Comparison of ENCODE assay signal across 9 cellular contexts in the genomic region with DNA sequence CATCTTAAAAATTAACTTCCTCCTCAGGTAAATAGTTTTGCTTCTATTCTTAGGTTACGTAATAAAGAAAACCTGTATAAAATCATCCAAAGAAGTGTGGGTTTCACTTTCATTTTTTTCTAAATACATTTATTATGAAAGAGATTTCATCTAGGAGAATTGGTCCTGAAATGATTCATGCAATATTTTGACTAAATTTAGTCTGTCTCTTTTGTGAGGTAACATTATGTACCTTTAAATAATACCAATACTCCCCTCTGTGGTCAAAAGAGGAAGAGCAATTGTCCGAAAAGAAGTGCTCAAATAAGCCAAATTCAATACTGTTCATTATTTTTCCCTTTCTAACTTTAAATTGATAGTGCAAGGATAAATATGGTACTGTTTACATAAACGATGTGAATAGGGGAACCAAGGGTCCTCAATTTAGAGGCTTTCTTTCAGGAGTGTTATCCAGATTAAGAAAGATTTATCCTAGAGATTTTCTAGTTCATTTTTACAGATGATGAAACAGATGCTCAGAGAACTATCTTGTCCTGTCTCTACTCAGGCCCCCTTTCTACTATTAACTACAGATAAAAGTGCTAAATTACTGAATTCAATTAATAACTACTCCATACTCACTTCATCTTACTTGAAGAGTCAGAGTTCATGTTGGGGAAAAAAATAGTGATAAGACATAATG. TPM values are rescaled to one million over a fixed set of nuclear protein-coding genes. Genes with fewer than 3 reads are reported as not detected.
DNase-seq lines count a peak whose midpoint lies in the region; ATAC-seq, FAIRE-seq and TF ChIP-seq lines count a peak whose summit lies in the region.
"Had no signal": no experiment of that assay in that cellular context is flagged by ENCODE, and none has a peak within 500 bp of the region (broad histone marks: within the 10 kb centered on the region; RNA-seq: fewer than 3 reads in every experiment).

No MANE protein-coding gene starts in this region.

- no peak overlapping the region for H3K4me3 Mint-ChIP-seq in endothelial cell (ENCODE audit: unreplicated experiment)
- no peak overlapping the region for H3K4me3 Mint-ChIP-seq in nephron progenitor cell
- H3K4me3 Mint-ChIP-seq in activated CD4-positive, alpha-beta T cell treated with anti-CD3 and anti-CD28 coated beads, Interleukin-2, amount 10 ng/mL, durations not matched to agents 24 days and 14 days, result no peak overlapping the region

- DNase-seq in A549 (ENCODE audit: low read depth in 1 of 2, low spot score in 1 of 2) (peak in 1 of 2 experiments; percentile 16), GM10248 (ENCODE audit: extremely low spot score) (peak; percentile 25), OCI-M1 (lab: John Stamatoyannopoulos, UW) (peak; percentile 79), endothelial cell (ENCODE audit: low spot score) (peak; percentile 10), nephron progenitor cell (no peak), T1000 (lab: John Stamatoyannopoulos, UW) (no peak)
- DNase-seq in activated CD4-positive, alpha-beta T cell treated with anti-CD3 and anti-CD28 coated beads, Interleukin-2, amount 10 ng/mL, durations not matched to agents 24 days and 14 days, result no peak

- no peak overlapping the region for H3K27ac ChIP-seq in A549

- H3K9me3 Mint-ChIP-seq in endothelial cell (ENCODE audit: unreplicated experiment) (no peaks in the 10 kb centered on the region), nephron progenitor cell (no peaks in the 10 kb centered on the region)
- H3K9me3 Mint-ChIP-seq in activated CD4-positive, alpha-beta T cell treated with anti-CD3 and anti-CD28 coated beads, Interleukin-2, amount 10 ng/mL, durations not matched to agents 24 days and 14 days, result no peaks in the 10 kb centered on the region

- H3K9me3 ChIP-seq in A549, result no peaks in the 10 kb centered on the region
- H3K9me3 ChIP-seq: HAP-1 had no signal

- POLR2A ChIA-PET in A549 (lab: Yijun Ruan, JAX) (no interaction called here), GM10248 (lab: Yijun Ruan, JAX) (no interaction called here)

- intact Hi-C loops in activated CD4-positive, alpha-beta T cell treated with anti-CD3 and anti-CD28 coated beads, Interleukin-2, amount 10 ng/mL, durations not matched to agents 24 days and 14 days (cut with micrococcal nuclease), result loop anchor here (1.0 to 5.0 kb wide), 3 partner anchors 405 to 694 kb away; no protein-coding TSS in a partner anchor

- H3K36me3 Mint-ChIP-seq in endothelial cell (ENCODE audit: low read depth, unreplicated experiment) (no peaks in the 10 kb centered on the region), nephron progenitor cell (ENCODE audit: low read depth) (peaks cover 17% of the 10 kb centered on the region)
- no peaks in the 10 kb centered on the region for H3K36me3 Mint-ChIP-seq in activated CD4-positive, alpha-beta T cell treated with anti-CD3 and anti-CD28 coated beads, Interleukin-2, amount 10 ng/mL, durations not matched to agents 24 days and 14 days (ENCODE audit: low read depth)

- no peak overlapping the region for H3K4me3 ChIP-seq in A549
- H3K4me3 ChIP-seq: HAP-1 had no signal

- no peak overlapping the region for H3K4me2 ChIP-seq in A549

- no peak for TF ChIP-seq EP300 in A549 (IDR thresholded peaks at IDR 0.05)

- no peak for FAIRE-seq in A549 (lab: Jason Lieb, UNC)

- no peaks in the 10 kb centered on the region for H3K4me1 ChIP-seq in A549
- H3K4me1 ChIP-seq: HAP-1 had no signal

- peak; percentile 48 to 60 for TF ChIP-seq RAD21 in A549 (conservative IDR thresholded peaks at IDR 0.05 in 1 of 2, IDR thresholded peaks at IDR 0.05 in 1 of 2)

- H3K27me3 Mint-ChIP-seq in endothelial cell (ENCODE audit: unreplicated experiment), result no peaks in the 10 kb centered on the region
- H3K27me3 Mint-ChIP-seq in nephron progenitor cell (ENCODE audit: low read depth, poor library complexity), result no peaks in the 10 kb centered on the region
- H3K27me3 Mint-ChIP-seq in activated CD4-positive, alpha-beta T cell treated with anti-CD3 and anti-CD28 coated beads, Interleukin-2, amount 10 ng/mL, durations not matched to agents 24 days and 14 days, result peaks cover 29% of the 10 kb centered on the region

- no peak overlapping the region for H3K27ac Mint-ChIP-seq in endothelial cell (ENCODE audit: unreplicated experiment)
- H3K27ac Mint-ChIP-seq in nephron progenitor cell, result no peak overlapping the region
- no peak overlapping the region for H3K27ac Mint-ChIP-seq in activated CD4-positive, alpha-beta T cell treated with anti-CD3 and anti-CD28 coated beads, Interleukin-2, amount 10 ng/mL, durations not matched to agents 24 days and 14 days

- peak; percentile 43; the same call in 2 of the 3 replicates for TF ChIP-seq CTCF in A549 (IDR thresholded peaks at IDR 0.05)
- TF ChIP-seq CTCF in GM10248 (IDR thresholded peaks at IDR 0.05; ENCODE audit: control extremely low read depth, extremely low read depth, low read depth, missing control alignments), result peak; percentile 65
- peak; percentile 65 for TF ChIP-seq CTCF in endothelial cell (IDR thresholded peaks at IDR 0.05; ENCODE audit: unreplicated experiment)
- TF ChIP-seq CTCF in nephron progenitor cell (IDR thresholded peaks at IDR 0.05), result peak; percentile 56

- H3K4me1 Mint-ChIP-seq in endothelial cell (ENCODE audit: unreplicated experiment) (no peaks in the 10 kb centered on the region), nephron progenitor cell (no peaks in the 10 kb centered on the region)
- H3K4me1 Mint-ChIP-seq in activated CD4-positive, alpha-beta T cell treated with anti-CD3 and anti-CD28 coated beads, Interleukin-2, amount 10 ng/mL, durations not matched to agents 24 days and 14 days, result peaks cover 3% of the 10 kb centered on the region

- no peak for TF ChIP-seq POLR2A in A549 (IDR thresholded peaks at IDR 0.05; ENCODE audit: low read length)

- ATAC-seq in A549 (peak in 1 of 2 experiments; percentile 47; a peak in 1 of 6 replicates), HG03064 (IDR thresholded peaks at IDR 0.05; ENCODE audit: low read depth, unreplicated experiment) (peak; percentile 67)

- 31% methylated on average over 3 of the region's 3 CpGs for WGBS in A549 (ENCODE audit: missing lambda C conversion rate)

- CTCF ChIA-PET in A549 (lab: Yijun Ruan, JAX) (interaction anchor here (1.2 kb wide), 1 partner anchor 29 kb away, joined by 3 read pairs; no protein-coding TSS in a partner anchor), GM10248 (lab: Yijun Ruan, JAX) (no interaction called here)

TF ChIP-seq in A549, 52 proteins besides CTCF, POLR2A, EP300 and RAD21:
- peak; percentile 58; the same call in 2 of the 3 replicates for TF ChIP-seq SMC3 (IDR thresholded peaks at IDR 0.05)
- no peak for TF ChIP-seq RARB (CRISPR knock-in tag; IDR thresholded peaks at IDR 0.05)
- TF ChIP-seq CEBPB (IDR thresholded peaks at IDR 0.05), result 0 out of 4 replicates have a peak, but pooled peaks of 1 of the 2 experiments have one; percentile 8
- no peak for TF ChIP-seq MYC (IDR thresholded peaks at IDR 0.05; ENCODE audit: borderline replicate concordance, low read length)
- TF ChIP-seq HES2 (IDR thresholded peaks at IDR 0.05), result no peak

RNA-seq across cellular contexts. Expression of gene CYP39A1, which starts 26.2 kb away (rescaled TPM):
- polyA plus RNA-seq in A549 (2011; rRNA removed), result 0.48 and 0.78 TPM in 2 replicates
- 0.04 and 0.11 TPM in 2 replicates for polyA plus RNA-seq in A549 (2012; cell fraction: cytosol; rRNA removed)
- 0.04 TPM in 1 of 2 replicates, not detected in the other for polyA plus RNA-seq in A549 (2012; cell fraction: nucleus; rRNA removed)
- 0.07 to 0.26 TPM (median 0.22 TPM) in 3 replicates for polyA plus RNA-seq in A549 (2017; fragmentation: RNase III; extraction: RNeasy Plus Mini Kit Qiagen cat#74134 plus additional on column Dnase treatment)
- 0.12 TPM in 1 of 2 replicates, not detected in the other for polyA minus RNA-seq in A549 (2011; rRNA and poly(A)+ RNA removed)
- total RNA-seq in endothelial cell (ENCODE audit: unreplicated experiment), result 2.5 TPM
- not detected in 2 replicates for total RNA-seq in activated CD4-positive, alpha-beta T cell treated with anti-CD3 and anti-CD28 coated beads, Interleukin-2, amount 10 ng/mL, durations not matched to agents 24 days and 14 days

RNA-seq across cellular contexts. Expression of gene SLC25A27, which starts 26.4 kb away (rescaled TPM):
- polyA plus RNA-seq in A549 (2011; rRNA removed), result 3.5 and 4.7 TPM in 2 replicates
- 0.32 and 0.56 TPM in 2 replicates for polyA plus RNA-seq in A549 (2012; cell fraction: cytosol; rRNA removed)
- polyA plus RNA-seq in A549 (2012; cell fraction: nucleus; rRNA removed), result 1.2 and 3.4 TPM in 2 replicates
- polyA plus RNA-seq in A549 (2017; fragmentation: RNase III; extraction: RNeasy Plus Mini Kit Qiagen cat#74134 plus additional on column Dnase treatment), result 0.98 to 1.9 TPM (median 1.4 TPM) in 3 replicates
- 0.58 and 0.66 TPM in 2 replicates for polyA minus RNA-seq in A549 (2011; rRNA and poly(A)+ RNA removed)
- total RNA-seq in endothelial cell (ENCODE audit: unreplicated experiment), result 4.7 TPM
- 0.07 and 0.28 TPM in 2 replicates for total RNA-seq in activated CD4-positive, alpha-beta T cell treated with anti-CD3 and anti-CD28 coated beads, Interleukin-2, amount 10 ng/mL, durations not matched to agents 24 days and 14 days

Comparison
In these comparisons a context has a peak if more than half of its experiments do, and no peak if none do; other contexts are left out.
1. DNase-seq: peak in GM10248 (single experiment), OCI-M1 (single experiment) and endothelial cell (single experiment); none in nephron progenitor cell (single experiment), activated CD4-positive, alpha-beta T cell treated with anti-CD3 and anti-CD28 coated beads, Interleukin-2, amount 10 ng/mL, durations not matched to agents 24 days and 14 days (single experiment) and T1000 (single experiment).
2. Peak in every context shown above with its lines, with median percentiles within 50 percentile points of each other: CTCF ChIP-seq.